In genomic region chr11:12986194-12986898, GRCh38 we compare ENCODE assay signal across 20 cellular contexts. TPM values are rescaled to one million over a fixed set of nuclear protein-coding genes. Genes with fewer than 3 reads are reported as not detected.
DNase-seq lines count a peak whose midpoint lies in the region; ATAC-seq, FAIRE-seq and TF ChIP-seq lines count a peak whose summit lies in the region.
"Had no signal": no experiment of that assay in that cellular context is flagged by ENCODE, and none has a peak within 500 bp of the region (broad histone marks: within the 10 kb centered on the region; RNA-seq: fewer than 3 reads in every experiment).

No MANE protein-coding gene starts in this region.

- H3K27me3 ChIP-seq in Panc1 (ENCODE audit: control insufficient read depth, insufficient read depth, low read length) (peaks cover 13% of the 10 kb centered on the region), H1 (replicated peaks in 1 of 4; ENCODE audit: control insufficient read depth in 3 of 4, extremely low read depth in 1 of 4, insufficient read depth in 3 of 4, low read length in 3 of 4) (no peaks in the 10 kb centered on the region)
- H3K27me3 ChIP-seq: BE2C had no signal

- H3K9me3 ChIP-seq in Panc1 (ENCODE audit: control insufficient read depth, insufficient read depth, low read depth, low read length) (no peaks in the 10 kb centered on the region), H1 (ENCODE audit: insufficient read depth in 2 of 2, low read depth in 1 of 2, low read length in 1 of 2) (no peaks in the 10 kb centered on the region; a peak in 1 of 4 replicates)
- H3K9me3 ChIP-seq: BE2C had no signal

- DNase-seq in NCI-H69 (lab: John Stamatoyannopoulos, UW): peak; percentile 62
- DNase-seq in Panc1 (ENCODE audit: low read depth, low spot score): no peak
- DNase-seq in H1 (ENCODE audit: low read depth in 1 of 2, low spot score in 2 of 2): no peak
- no peak for DNase-seq in urothelium cell line (ENCODE audit: low spot score)
- DNase-seq in SHP77 (lab: John Stamatoyannopoulos, UW): no peak
- DNase-seq: BE2C; CD4-positive, alpha-beta memory T cell; DMS153; DMS79 treated with DMSO at 0.1 percent for 48 hours; EL; GM23248; H7; IMR-90 had no signal

- in situ Hi-C loops in Panc1 (cut with HindIII; ENCODE audit: low pct_unique_long_range_greater_than_20kb, low sequenced_read_pairs): no loop called here

- no peak overlapping the region for H3K9ac ChIP-seq in H1 (replicated peaks in 1 of 4; ENCODE audit: extremely low read depth in 1 of 4, low read depth in 3 of 4, low read length in 3 of 4)
- H3K9ac ChIP-seq: GM23248 had no signal

- no peak for FAIRE-seq in H1 (lab: Jason Lieb, UNC)
- peak; percentile 9 for FAIRE-seq in urothelium cell line (lab: Jason Lieb, UNC)
- FAIRE-seq: A204.1, G401.6, GM12892 had no signal

- no peak overlapping the region for H3K4ac ChIP-seq in H1 (replicated peaks; ENCODE audit: insufficient read length, low read depth, low read length)

- no peak for TF ChIP-seq EP300 in H1 (IDR thresholded peaks at IDR 0.05; ENCODE audit: borderline replicate concordance in 1 of 2, low read depth in 2 of 2, low read length in 2 of 2)

- H4K8ac ChIP-seq in H1 (ENCODE audit: extremely low read depth, insufficient read depth, low read length): no peak overlapping the region

- no peaks in the 10 kb centered on the region; the same call in 1 of the 2 replicates for H3K23me2 ChIP-seq in H1 (ENCODE audit: low read depth, low read length)

- H3K27ac ChIP-seq in Panc1 (ENCODE audit: low read length) (no peak overlapping the region), H1 (ENCODE audit: low read depth, low read length) (no peak overlapping the region)
- H3K27ac ChIP-seq: C4-2B, GM23248 had no signal

- H3K4me1 ChIP-seq in Panc1 (ENCODE audit: control insufficient read depth, insufficient read depth, low read length) (no peaks in the 10 kb centered on the region), H1 (replicated peaks in 1 of 4; ENCODE audit: control insufficient read depth in 3 of 4, insufficient read depth in 4 of 4, low read length in 3 of 4) (no peaks in the 10 kb centered on the region; a peak in 1 of 7 replicates)
- H3K4me1 ChIP-seq: BE2C had no signal

- H3K56ac ChIP-seq in H1 (replicated peaks; ENCODE audit: insufficient read length, low read depth, low read length): no peak overlapping the region

- H2BK20ac ChIP-seq in H1 (ENCODE audit: low read length): no peak overlapping the region

- ATAC-seq in Panc1: no peak
- no peak for ATAC-seq in GM18520 (IDR thresholded peaks at IDR 0.05; ENCODE audit: unreplicated experiment)
- ATAC-seq in GM21360 (IDR thresholded peaks at IDR 0.05; ENCODE audit: unreplicated experiment): no peak

- no peak for TF ChIP-seq CTCF in Panc1 (IDR thresholded peaks at IDR 0.05)
- TF ChIP-seq CTCF in H1 (IDR thresholded peaks at IDR 0.05; ENCODE audit: control extremely low read depth in 1 of 3, insufficient read depth in 1 of 3, low read depth in 1 of 3, low read length in 3 of 3): no peak

- H2BK15ac ChIP-seq in H1 (ENCODE audit: low read length): no peak overlapping the region

- CTCF ChIA-PET in Panc1 (lab: Charles Lee) (no interaction called here), H1 (lab: Charles Lee; ENCODE audit: partially characterized antibody) (interaction anchor here (0.6 to 1.4 kb wide), 4 partner anchors 8 to 23 kb away, joined by 3 to 4 read pairs (median 3); no protein-coding TSS in a partner anchor)

- no peak overlapping the region for H2BK12ac ChIP-seq in H1 (ENCODE audit: low read depth, low read length)

- TF ChIP-seq POLR2A in H1 (IDR thresholded peaks at IDR 0.05; ENCODE audit: control extremely low read depth in 1 of 2, low read depth in 2 of 2, low read length in 2 of 2): no peak

- POLR2A ChIA-PET in Panc1 (lab: Charles Lee): no interaction called here
- POLR2A ChIA-PET in H1 (lab: Charles Lee; ENCODE audit: partially characterized antibody): no interaction called here

- TF ChIP-seq RAD21 in H1 (IDR thresholded peaks at IDR 0.05 in 1 of 2, conservative IDR thresholded peaks at IDR 0.05 in 1 of 2; ENCODE audit: low read depth in 2 of 2, low read length in 2 of 2): no peak

- BruUV-seq in Panc1 (replicated peaks; lab: Mats Ljungman, UMichigan): no TSS peak

- no peak overlapping the region for H3K23ac ChIP-seq in H1 (ENCODE audit: insufficient read length)

- no peaks in the 10 kb centered on the region for H3K36me3 ChIP-seq in Panc1 (ENCODE audit: control insufficient read depth, insufficient read depth, low read length)
- no peaks in the 10 kb centered on the region for H3K36me3 ChIP-seq in H1 (ENCODE audit: control insufficient read depth in 2 of 4, insufficient read depth in 4 of 4, low read length in 3 of 4)
- H3K36me3 ChIP-seq: BE2C had no signal

- no peak overlapping the region for H2BK120ac ChIP-seq in H1 (replicated peaks; ENCODE audit: low read depth, low read length)

- H4K91ac ChIP-seq in H1 (replicated peaks; ENCODE audit: insufficient read length, low read length): no peak overlapping the region

- no peak overlapping the region for H3K4me2 ChIP-seq in H1 (ENCODE audit: insufficient read depth in 1 of 2, low read depth in 2 of 2, low read length in 2 of 2)

- no peak overlapping the region for H2AK5ac ChIP-seq in H1 (ENCODE audit: low read depth, low read length)

- no peak overlapping the region for H3K18ac ChIP-seq in H1 (ENCODE audit: extremely low read depth, low read length)

- H3K4me3 ChIP-seq in Panc1 (ENCODE audit: low read depth in 2 of 2, low read length in 2 of 2) (peak overlapping the region; percentile 3 to 31; a peak in 2 of 4 replicates), H1 (ENCODE audit: extremely low read depth in 1 of 4, insufficient read depth in 2 of 4, low read depth in 3 of 4, low read length in 4 of 4) (no peak overlapping the region)
- H3K4me3 ChIP-seq: GM23248 had no signal

- no peak overlapping the region for H2AFZ ChIP-seq in H1 (ENCODE audit: low read length)
- H2AFZ ChIP-seq: GM23248 had no signal

- H2BK5ac ChIP-seq in H1 (ENCODE audit: low read depth, low read length): no peak overlapping the region

- H3K14ac ChIP-seq in H1 (ENCODE audit: insufficient read length): peak overlapping the region; percentile 28

- H3K79me2 ChIP-seq in H1 (ENCODE audit: control insufficient read depth in 1 of 2, insufficient read depth in 2 of 2, low read length in 2 of 2): no peaks in the 10 kb centered on the region

- WGBS in H1 (ENCODE audit: extremely low coverage in 1 of 2, insufficient coverage in 1 of 2, insufficient read length in 1 of 2, insufficient replicate concordance in 2 of 2, low coverage in 1 of 2, low lambda C conversion rate in 2 of 2, missing lambda C conversion rate in 1 of 2), 2 experiments: 89% methylated on average over 8 of the region's 8 CpGs; no CpG with 5 or more reads in 1 of the 2 experiments

- no peaks in the 10 kb centered on the region for H4K20me1 ChIP-seq in H1 (replicated peaks in 1 of 2; ENCODE audit: control insufficient read depth in 1 of 2, insufficient read depth in 2 of 2, low read length in 2 of 2)

- H3K79me1 ChIP-seq in H1 (ENCODE audit: low read depth, low read length): no peaks in the 10 kb centered on the region

- intact Hi-C loops in Panc1 (cut with micrococcal nuclease; ENCODE audit: unreplicated experiment): no loop called here

- no peak overlapping the region for H4K5ac ChIP-seq in H1 (ENCODE audit: insufficient read length, low read depth, low read length)

TF ChIP-seq in H1, 55 proteins besides CTCF, POLR2A, EP300 and RAD21 (continues in another document):
- TF ChIP-seq CBX5 (IDR thresholded peaks at IDR 0.05; ENCODE audit: low read depth, low read length) (no peak), POLR2AphosphoS5 (IDR thresholded peaks at IDR 0.05; ENCODE audit: low read depth, low read length) (no peak), JUN (IDR thresholded peaks at IDR 0.05; ENCODE audit: low read depth, low read length) (no peak), CBX8 (IDR thresholded peaks at IDR 0.05; ENCODE audit: borderline replicate concordance, low read depth, low read length) (no peak), SRF (IDR thresholded peaks at IDR 0.05; ENCODE audit: low read depth, low read length) (no peak), PHF8 (conservative IDR thresholded peaks at IDR 0.05; ENCODE audit: low read depth, low read length) (no peak), BACH1 (IDR thresholded peaks at IDR 0.05; ENCODE audit: low read length) (no peak), BCL11A (IDR thresholded peaks at IDR 0.05; ENCODE audit: low read depth in 2 of 2, low read length in 2 of 2) (no peak), SP1 (IDR thresholded peaks at IDR 0.05; ENCODE audit: low read depth, low read length) (no peak), GTF2F1 (IDR thresholded peaks at IDR 0.05; ENCODE audit: borderline replicate concordance, low read depth, low read length) (no peak), KDM5A (IDR thresholded peaks at IDR 0.05; ENCODE audit: low read length) (no peak), RXRA (IDR thresholded peaks at IDR 0.05; ENCODE audit: insufficient read depth, low read depth, low read length) (no peak), EZH2 (IDR thresholded peaks at IDR 0.05; ENCODE audit: low read depth, low read length, severe bottlenecking) (no peak), CHD2 (IDR thresholded peaks at IDR 0.05; ENCODE audit: low read length) (no peak), GABPA (IDR thresholded peaks at IDR 0.05; ENCODE audit: borderline replicate concordance, insufficient read depth, low read length) (no peak), TAF7 (optimal IDR thresholded peaks at IDR 0.05; ENCODE audit: borderline replicate concordance, low read depth, low read length) (no peak), USF2 (IDR thresholded peaks at IDR 0.05; ENCODE audit: low read length) (no peak), TCF12 (IDR thresholded peaks at IDR 0.05; ENCODE audit: low read depth, low read length) (no peak)

RNA-seq across cellular contexts. Expression of gene RASSF10, which starts 22.8 kb away (rescaled TPM):
- total RNA-seq in Panc1 (2021; ENCODE audit: unreplicated experiment): not detected
- not detected for polyA plus RNA-seq in Panc1 (2012; ENCODE audit: insufficient read length)
- 1.5 and 1.8 TPM in 2 replicates for total RNA-seq in H1 (2021; fragmentation: NEBNext Ultra II Directional; extraction: Animal tissue kit (Norgen Biotek cat#: 25700))
- polyA plus RNA-seq in H1 (2011; rRNA removed): 0.51 and 0.99 TPM in 2 replicates
- 0.90 TPM for polyA plus RNA-seq in H1 (2011; cell fraction: cytosol; rRNA removed)
- 1.2 TPM for polyA plus RNA-seq in H1 (2011; cell fraction: nucleus; rRNA removed)
- polyA plus RNA-seq in H1 (2012, experiment 1 of 2): 0.75 to 1.2 TPM (median 1.0 TPM) in 4 replicates
- 0.55 TPM for polyA plus RNA-seq in H1 (2012, experiment 2 of 2)
- 1.1 TPM for polyA plus RNA-seq in H1 (2013, experiment 1 of 2)
- 1.1 TPM for polyA plus RNA-seq in H1 (2013, experiment 2 of 2)
- polyA minus RNA-seq in H1 (2011; rRNA and poly(A)+ RNA removed): 0.98 TPM in 2 replicates
- 1.5 TPM for polyA minus RNA-seq in H1 (2011; cell fraction: cytosol; rRNA and poly(A)+ RNA removed)
- polyA minus RNA-seq in H1 (2011; cell fraction: nucleus; rRNA and poly(A)+ RNA removed): 3.3 TPM
- total RNA-seq: CD4-positive, alpha-beta memory T cell; GM23248; IMR-90 had no signal
- polyA plus RNA-seq: AG04450; CD4-positive, alpha-beta memory T cell; GM23248; IMR-90 had no signal

Comparison
In these comparisons a context has a peak if more than half of its experiments do, and no peak if none do; other contexts are left out.
1. H3K4me3 ChIP-seq: peak in Panc1 (2 of 2); none in H1 (0 of 4).